ENCODE assay signal across 24 cellular contexts in the genomic region with DNA sequence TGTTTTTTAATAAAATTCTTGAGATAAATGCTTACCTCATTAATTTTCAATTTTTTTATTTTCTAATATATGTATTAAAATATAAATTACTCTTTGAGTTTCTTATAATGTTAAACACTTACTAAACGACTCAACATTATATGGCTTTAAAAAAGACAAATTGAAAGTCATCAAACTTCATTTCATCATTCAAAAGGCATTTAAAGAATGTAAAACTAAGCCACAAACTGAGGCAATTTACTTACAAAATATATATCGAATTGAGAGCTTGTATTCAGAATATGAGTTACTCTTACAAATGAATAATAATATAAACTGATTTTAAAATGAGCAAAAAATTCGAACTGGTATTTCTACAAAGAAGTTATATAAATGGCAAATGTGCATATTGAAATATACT.
"Had no signal": no experiment of that assay in that cellular context is flagged by ENCODE, and none has a peak within 500 bp of the region (broad histone marks: within the 10 kb centered on the region; RNA-seq: fewer than 3 reads in every experiment).

No MANE protein-coding gene starts in this region.

- DNase-seq: activated CD8-positive, alpha-beta T cell treated with anti-CD3 and anti-CD28 coated beads, Interleukin-2, amount 10 ng/mL, durations not matched to agents 7 days and 5 days; activated naive CD4-positive, alpha-beta T cell; activated T-cell treated with anti-CD3 and anti-CD28 coated beads for 4 hours; activated T-cell treated with anti-CD3 and anti-CD28 coated beads, Interleukin-2, amount 50 U/mL, for 72 hours; aorta; cerebellar nuclear complex; effector memory CD8-positive, alpha-beta T cell; foreskin keratinocyte; islet precursor cell; left colon; midbrain; naive thymus-derived CD4-positive, alpha-beta T cell; nucleus accumbens; spleen; stimulated activated naive CD8-positive, alpha-beta T cell treated with anti-CD3 and anti-CD28 coated beads, Interleukin-15, Interleukin-2, amounts not matched to agents 100 U/mL and 50 U/mL, for 24 hours; T-helper 17 cell; testis; transverse colon had no signal

- FAIRE-seq: endothelial cell of umbilical vein had no signal

- ATAC-seq: activated CD8-positive, alpha-beta T cell treated with anti-CD3 and anti-CD28 coated beads, Interleukin-2, amount 10 ng/mL, durations not matched to agents 7 days and 5 days; activated naive CD4-positive, alpha-beta T cell treated with anti-CD3 and anti-CD28 coated beads, Interleukin-2, amount 50 U/mL, for 72 hours; activated T-cell treated with anti-CD3 and anti-CD28 coated beads, Interleukin-2, amount 50 U/mL, for 72 hours; effector memory CD8-positive, alpha-beta T cell; foreskin keratinocyte; left colon; naive thymus-derived CD4-positive, alpha-beta T cell; stimulated activated naive CD8-positive, alpha-beta T cell treated with anti-CD3 and anti-CD28 coated beads, Interleukin-15, Interleukin-2, amounts not matched to agents 100 U/mL and 50 U/mL, for 24 hours; T-helper 17 cell; WTC11 had no signal

- H3K4me3 ChIP-seq: cardiac muscle cell, coronary artery, right atrium auricular region, spleen, testis, transverse colon had no signal
